In genomic region chr9:72041775-72042194, GRCh38 we compare ENCODE assay signal across 10 cellular contexts. TPM values are rescaled to one million over a fixed set of nuclear protein-coding genes. Genes with fewer than 3 reads are reported as not detected.
DNase-seq lines count a peak whose midpoint lies in the region; ATAC-seq and TF ChIP-seq lines count a peak whose summit lies in the region.
"Had no signal": no experiment of that assay in that cellular context is flagged by ENCODE, and none has a peak within 500 bp of the region (broad histone marks: within the 10 kb centered on the region; RNA-seq: fewer than 3 reads in every experiment).

No MANE protein-coding gene starts in this region.

- dilution Hi-C loops in mammary epithelial cell (cut with HindIII; ENCODE audit: low sequenced_read_pairs), result loop anchor here (10.0 to 25.0 kb wide), 2 partner anchors 221 to 553 kb away; no protein-coding TSS in a partner anchor

- intact Hi-C loops in mammary epithelial cell (cut with micrococcal nuclease), result loop anchor here (5.0 kb wide), 1 partner anchor 146 kb away; no protein-coding TSS in a partner anchor

- H3K9me3 ChIP-seq in mammary epithelial cell (replicated peaks; ENCODE audit: insufficient read depth, low read length), result no peaks in the 10 kb centered on the region
- H3K9me3 ChIP-seq in lung (ENCODE audit: control insufficient read depth in 2 of 2, insufficient read depth in 1 of 2, low read length in 1 of 2), result no peaks in the 10 kb centered on the region

- CTCF ChIA-PET in mammary epithelial cell (lab: Charles Lee; ENCODE audit: low non-redundant PET), result no interaction called here

- H3K79me2 ChIP-seq in mammary epithelial cell (ENCODE audit: insufficient read depth, low read length), result no peaks in the 10 kb centered on the region

- 21% methylated on average over 5 of the region's 7 CpGs for WGBS in mammary epithelial cell (ENCODE audit: low coverage, missing lambda C conversion rate)
- WGBS in lung, 2 donors, result 9 to 13% methylated on average over 7 of the region's 7 CpGs

- peak; percentile 85 for TF ChIP-seq EP300 in Ishikawa (IDR thresholded peaks at IDR 0.05; ENCODE audit: borderline replicate concordance)

- no peaks in the 10 kb centered on the region for H3K36me3 Mint-ChIP-seq in activated naive CD8-positive, alpha-beta T cell treated with anti-CD3 and anti-CD28 coated beads for 36 hours

- H2AFZ ChIP-seq in mammary epithelial cell (ENCODE audit: low read depth, low read length), result no peak overlapping the region

- H3K4me2 ChIP-seq in mammary epithelial cell (ENCODE audit: insufficient read depth, low read depth, low read length), result no peak overlapping the region

- TF ChIP-seq RAD21 in Ishikawa (IDR thresholded peaks at IDR 0.05; ENCODE audit: low read depth), result no peak

- no peak for TF ChIP-seq CTCF in mammary epithelial cell (conservative IDR thresholded peaks at IDR 0.05 in 1 of 2, IDR thresholded peaks at IDR 0.05 in 1 of 2; ENCODE audit: extremely low read depth in 1 of 2, insufficient read depth in 1 of 2, low read depth in 1 of 2, low read length in 2 of 2)
- TF ChIP-seq CTCF in lung (IDR thresholded peaks at IDR 0.05; ENCODE audit: control extremely low read depth, extremely low read depth), result no peak

- no peaks in the 10 kb centered on the region for H4K20me1 ChIP-seq in mammary epithelial cell (ENCODE audit: insufficient read depth, low read length)

- DNase-seq in COR-L47 (lab: John Stamatoyannopoulos, UW), result peak; percentile 82
- peak; percentile 73 for DNase-seq in mammary epithelial cell
- DNase-seq in lung (ENCODE audit: low spot score), result peak; percentile 71
- DNase-seq in activated CD8-positive, alpha-beta memory T cell treated with anti-CD3 and anti-CD28 coated beads, Interleukin-2, amount 50 U/mL, for 4 hours, result no peak
- DNase-seq in stimulated activated CD4-positive, alpha-beta T cell treated with anti-CD3 and anti-CD28 coated beads, Interleukin-2, amount 100 ng/mL, for 24 hours, result no peak
- DNase-seq in activated naive CD8-positive, alpha-beta T cell treated with anti-CD3 and anti-CD28 coated beads for 36 hours, result no peak
- DNase-seq: T-helper 9 cell had no signal

- H3K36me3 ChIP-seq in mammary epithelial cell (ENCODE audit: insufficient read depth, low read length) (no peaks in the 10 kb centered on the region), lung (ENCODE audit: control insufficient read depth in 2 of 2, insufficient read depth in 2 of 2, low read length in 2 of 2) (no peaks in the 10 kb centered on the region)

- H3K4me3 ChIP-seq in mammary epithelial cell (replicated peaks in 1 of 3; ENCODE audit: insufficient read depth in 1 of 3, low read depth in 2 of 3, low read length in 3 of 3) (no peak overlapping the region), lung (no peak overlapping the region)

- H3K4me1 Mint-ChIP-seq in activated naive CD8-positive, alpha-beta T cell treated with anti-CD3 and anti-CD28 coated beads for 36 hours, result peaks cover 7% of the 10 kb centered on the region

- H3K4me3 Mint-ChIP-seq in activated naive CD8-positive, alpha-beta T cell treated with anti-CD3 and anti-CD28 coated beads for 36 hours, result no peak overlapping the region

- H3K27me3 Mint-ChIP-seq in activated naive CD8-positive, alpha-beta T cell treated with anti-CD3 and anti-CD28 coated beads for 36 hours, result peaks cover 8% of the 10 kb centered on the region

- no peak overlapping the region for H3K9ac ChIP-seq in mammary epithelial cell (ENCODE audit: insufficient read depth, low read length)

- BruUV-seq in mammary epithelial cell (replicated peaks; lab: Mats Ljungman, UMichigan), result no TSS peak

- in situ Hi-C loops in mammary epithelial cell (cut with MboI; ENCODE audit: low sequenced_read_pairs in 2 of 2), result loop anchor here in 1 of 2 donors (10.0 to 25.0 kb wide), 2 partner anchors 143 to 546 kb away; no protein-coding TSS in a partner anchor

- no peaks in the 10 kb centered on the region for H3K27me3 ChIP-seq in mammary epithelial cell (ENCODE audit: insufficient read depth, low read length)
- H3K27me3 ChIP-seq in lung (ENCODE audit: control insufficient read depth, insufficient read depth), result no peaks in the 10 kb centered on the region

- H3K27ac ChIP-seq in mammary epithelial cell (ENCODE audit: insufficient read depth, low read depth, low read length), result no peak overlapping the region
- H3K27ac ChIP-seq in lung (ENCODE audit: low read depth in 1 of 2, low read length in 1 of 2), result no peak overlapping the region

- H3K9me3 Mint-ChIP-seq in activated naive CD8-positive, alpha-beta T cell treated with anti-CD3 and anti-CD28 coated beads for 36 hours, result no peaks in the 10 kb centered on the region

- H3K27ac Mint-ChIP-seq in activated naive CD8-positive, alpha-beta T cell treated with anti-CD3 and anti-CD28 coated beads for 36 hours, result no peak overlapping the region

- H3K4me1 ChIP-seq in mammary epithelial cell (ENCODE audit: insufficient read depth, low read length), result no peaks in the 10 kb centered on the region
- no peaks in the 10 kb centered on the region for H3K4me1 ChIP-seq in lung (ENCODE audit: control insufficient read depth in 2 of 2, insufficient read depth in 2 of 2, low read length in 2 of 2)

- ATAC-seq in lung (ENCODE audit: insufficient read depth, low FRiP score) (peak; percentile 32), HG02852 (IDR thresholded peaks at IDR 0.05; ENCODE audit: unreplicated experiment) (no peak)

TF ChIP-seq in Ishikawa, 13 proteins besides CTCF, POLR2A, EP300 and RAD21:
- no peak for TF ChIP-seq TAF1 (IDR thresholded peaks at IDR 0.05; ENCODE audit: low read depth)
- peak; percentile 90 for TF ChIP-seq NFIC (IDR thresholded peaks at IDR 0.05)
- TF ChIP-seq EGR1 (IDR thresholded peaks at IDR 0.05), result no peak
- TF ChIP-seq TCF12 (IDR thresholded peaks at IDR 0.05; ENCODE audit: low read depth), result peak; percentile 80; the same call in 1 of the 2 replicates
- TF ChIP-seq CREB1 (IDR thresholded peaks at IDR 0.05; ENCODE audit: low read depth), result no peak
- no peak for TF ChIP-seq REST (IDR thresholded peaks at IDR 0.05; ENCODE audit: low read depth)
- TF ChIP-seq MAX (IDR thresholded peaks at IDR 0.05), result peak; percentile 69
- TF ChIP-seq, protein P1, sequence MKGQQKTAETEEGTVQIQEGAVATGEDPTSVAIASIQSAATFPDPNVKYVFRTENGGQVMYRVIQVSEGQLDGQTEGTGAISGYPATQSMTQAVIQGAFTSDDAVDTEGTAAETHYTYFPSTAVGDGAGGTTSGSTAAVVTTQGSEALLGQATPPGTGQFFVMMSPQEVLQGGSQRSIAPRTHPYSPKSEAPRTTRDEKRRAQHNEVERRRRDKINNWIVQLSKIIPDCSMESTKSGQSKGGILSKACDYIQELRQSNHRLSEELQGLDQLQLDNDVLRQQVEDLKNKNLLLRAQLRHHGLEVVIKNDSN (IDR thresholded peaks at IDR 0.05), result peak; percentile 44; the same call in 1 of the 2 replicates
- peak; percentile 53 for TF ChIP-seq TEAD4 (IDR thresholded peaks at IDR 0.05)
- peak; percentile 92 for TF ChIP-seq CEBPB (IDR thresholded peaks at IDR 0.05)
- no peak for TF ChIP-seq YY1 (IDR thresholded peaks at IDR 0.05; ENCODE audit: low read depth)
- no peak; the same call in 1 of the 2 replicates for TF ChIP-seq FOXM1 (IDR thresholded peaks at IDR 0.05; ENCODE audit: borderline replicate concordance, low read depth)
- TF ChIP-seq ZBTB7A (IDR thresholded peaks at IDR 0.05; ENCODE audit: low read depth), result no peak

RNA-seq across cellular contexts. Expression of gene C9orf57, which starts 18.6 kb away (rescaled TPM):
- not detected for total RNA-seq in mammary epithelial cell
- polyA plus RNA-seq in mammary epithelial cell, result not detected
- polyA minus RNA-seq in mammary epithelial cell, result not detected
- not detected for total RNA-seq in lung
- not detected for polyA plus RNA-seq in lung
- not detected for total RNA-seq in activated naive CD8-positive, alpha-beta T cell treated with anti-CD3 and anti-CD28 coated beads for 36 hours
- total RNA-seq: endothelial cell of umbilical vein had no signal
- polyA plus RNA-seq: endothelial cell of umbilical vein had no signal

Comparison
In these comparisons a context has a peak if more than half of its experiments do, and no peak if none do; other contexts are left out.
1. DNase-seq: peak in COR-L47 (single experiment), mammary epithelial cell (single experiment) and lung (single experiment); none in activated CD8-positive, alpha-beta memory T cell treated with anti-CD3 and anti-CD28 coated beads, Interleukin-2, amount 50 U/mL, for 4 hours (single experiment), stimulated activated CD4-positive, alpha-beta T cell treated with anti-CD3 and anti-CD28 coated beads, Interleukin-2, amount 100 ng/mL, for 24 hours (0 of 2) and activated naive CD8-positive, alpha-beta T cell treated with anti-CD3 and anti-CD28 coated beads for 36 hours (single experiment).